ENCODE assay signal across 9 cellular contexts in genomic region chr13:48412100-48412556, GRCh38. TPM values are rescaled to one million over a fixed set of nuclear protein-coding genes. Genes with fewer than 3 reads are reported as not detected.
A peak's percentile ranks its signal among the peaks of the same experiment; 100 is the strongest.
DNase-seq lines count a peak whose midpoint lies in the region; ATAC-seq and TF ChIP-seq lines count a peak whose summit lies in the region.
"Had no signal": no experiment of that assay in that cellular context is flagged by ENCODE, and none has a peak within 500 bp of the region (broad histone marks: within the 10 kb centered on the region; RNA-seq: fewer than 3 reads in every experiment).

No MANE protein-coding gene starts in this region.

- ATAC-seq in lung (ENCODE audit: insufficient read depth, low FRiP score) (no peak), HG02981 (IDR thresholded peaks at IDR 0.05; ENCODE audit: unreplicated experiment) (no peak)

- H3K36me3 Mint-ChIP-seq in activated T-cell treated with anti-CD3 and anti-CD28 coated beads, Interleukin-2, amount 50 U/mL, for 24 hours (ENCODE audit: low read depth) = peaks cover 40% of the 10 kb centered on the region
- H3K36me3 Mint-ChIP-seq in type B pancreatic cell = peaks cover 15% of the 10 kb centered on the region

- peak overlapping the region; percentile 97 for H3K27ac Mint-ChIP-seq in activated T-cell treated with anti-CD3 and anti-CD28 coated beads, Interleukin-2, amount 50 U/mL, for 24 hours
- H3K27ac Mint-ChIP-seq in type B pancreatic cell = peak overlapping the region; percentile 88

- H3K4me1 ChIP-seq in lung (ENCODE audit: control insufficient read depth in 2 of 2, insufficient read depth in 2 of 2, low read length in 2 of 2) = peaks cover 0 to 2% of the 10 kb centered on the region in 2 donors

- H3K27me3 Mint-ChIP-seq in activated T-cell treated with anti-CD3 and anti-CD28 coated beads, Interleukin-2, amount 50 U/mL, for 24 hours = no peaks in the 10 kb centered on the region
- H3K27me3 Mint-ChIP-seq in type B pancreatic cell = no peaks in the 10 kb centered on the region

- no peak for TF ChIP-seq CTCF in lung (IDR thresholded peaks at IDR 0.05; ENCODE audit: control extremely low read depth, extremely low read depth)
- no peak for TF ChIP-seq CTCF in type B pancreatic cell (conservative IDR thresholded peaks at IDR 0.05)

- peak overlapping the region; percentile 67 for H3K4me3 ChIP-seq in lung

- H3K4me1 Mint-ChIP-seq in activated T-cell treated with anti-CD3 and anti-CD28 coated beads, Interleukin-2, amount 50 U/mL, for 24 hours (ENCODE audit: low read depth) = peaks cover 62% of the 10 kb centered on the region
- peaks cover 22% of the 10 kb centered on the region for H3K4me1 Mint-ChIP-seq in type B pancreatic cell (ENCODE audit: unreplicated experiment)

- no peaks in the 10 kb centered on the region for H3K27me3 ChIP-seq in lung (ENCODE audit: control insufficient read depth, insufficient read depth)

- H3K27ac ChIP-seq in cingulate gyrus (ENCODE audit: low read depth, low read length) (peak overlapping the region; percentile 4), lung (ENCODE audit: low read depth in 1 of 2, low read length in 1 of 2) (peak overlapping the region; percentile 70 to 84)

- 17 to 19% methylated on average over 7 of the region's 7 CpGs for WGBS in lung, 2 donors

- DNase-seq in activated T-cell treated with anti-CD3 and anti-CD28 coated beads, Interleukin-2, amount 50 U/mL, for 24 hours = no peak
- DNase-seq in activated T-cell treated with anti-CD3 and anti-CD28 coated beads for 4 hours (no peak), lung (ENCODE audit: low spot score) (no peak), type B pancreatic cell (ENCODE audit: extremely low spot score, unreplicated experiment) (no peak), dedifferentiated amniotic fluid mesenchymal stem cell (ENCODE audit: extremely low spot score) (no peak)
- no peak for DNase-seq in activated CD4-positive, alpha-beta T cell treated with anti-CD3 and anti-CD28 coated beads for 1 hour
- DNase-seq: NCI-H2081 treated with DMSO at 0.1 percent for 48 hours had no signal

- H3K9me3 Mint-ChIP-seq in activated T-cell treated with anti-CD3 and anti-CD28 coated beads, Interleukin-2, amount 50 U/mL, for 24 hours = no peaks in the 10 kb centered on the region
- peaks cover 4% of the 10 kb centered on the region for H3K9me3 Mint-ChIP-seq in type B pancreatic cell

- peak overlapping the region; percentile 90 for H3K4me3 Mint-ChIP-seq in activated T-cell treated with anti-CD3 and anti-CD28 coated beads, Interleukin-2, amount 50 U/mL, for 24 hours
- H3K4me3 Mint-ChIP-seq in type B pancreatic cell = peak overlapping the region; percentile 95

- no peaks in the 10 kb centered on the region for H3K9me3 ChIP-seq in lung (ENCODE audit: control insufficient read depth in 2 of 2, insufficient read depth in 1 of 2, low read length in 1 of 2)

- peaks cover 0 to 3% of the 10 kb centered on the region in 2 donors for H3K36me3 ChIP-seq in lung (ENCODE audit: control insufficient read depth in 2 of 2, insufficient read depth in 2 of 2, low read length in 2 of 2)

RNA-seq across cellular contexts. Expression of gene LPAR6, which starts 0.8 kb away (rescaled TPM):
- total RNA-seq in lung (10 to 100 TPM; 13.3 to 49.0 TPM), type B pancreatic cell (ENCODE audit: low replicate concordance) (2.4 and 10.1 TPM in 2 replicates)
- 10 to 100 TPM; 16.4 to 35.4 TPM for polyA plus RNA-seq in lung
